ENCODE assay signal across 12 cellular contexts in genomic region chr10:13776861-13777301, GRCh38.
A peak's percentile ranks its signal among the peaks of the same experiment; 100 is the strongest.
DNase-seq lines count a peak whose midpoint lies in the region; ATAC-seq and TF ChIP-seq lines count a peak whose summit lies in the region.
"Had no signal": no experiment of that assay in that cellular context is flagged by ENCODE, and none has a peak within 500 bp of the region (broad histone marks: within the 10 kb centered on the region; RNA-seq: fewer than 3 reads in every experiment).

No MANE protein-coding gene starts in this region.

- TF ChIP-seq CTCF in endothelial cell (IDR thresholded peaks at IDR 0.05; ENCODE audit: unreplicated experiment) = no peak

- peaks cover 29% of the 10 kb centered on the region for H3K4me1 Mint-ChIP-seq in endothelial cell (ENCODE audit: unreplicated experiment)
- H3K4me1 Mint-ChIP-seq in activated T-cell treated with anti-CD3 and anti-CD28 coated beads, Interleukin-2, amount 50 U/mL, for 4 hours (ENCODE audit: low read depth) = no peaks in the 10 kb centered on the region

- peak; percentile 59 for ATAC-seq in GM19463 (IDR thresholded peaks at IDR 0.05; ENCODE audit: unreplicated experiment)
- ATAC-seq in activated T-cell treated with anti-CD3 and anti-CD28 coated beads, Interleukin-2, amount 50 U/mL, for 4 hours = no peak

- H3K27ac Mint-ChIP-seq in endothelial cell (ENCODE audit: unreplicated experiment) = peak overlapping the region; percentile 30

- H3K4me3 Mint-ChIP-seq in endothelial cell (ENCODE audit: unreplicated experiment) = no peak overlapping the region
- H3K4me3 Mint-ChIP-seq in activated T-cell treated with anti-CD3 and anti-CD28 coated beads, Interleukin-2, amount 50 U/mL, for 4 hours = no peak overlapping the region

- peaks cover 5% of the 10 kb centered on the region for H3K27me3 Mint-ChIP-seq in endothelial cell (ENCODE audit: unreplicated experiment)
- peaks cover 26% of the 10 kb centered on the region for H3K27me3 Mint-ChIP-seq in activated T-cell treated with anti-CD3 and anti-CD28 coated beads, Interleukin-2, amount 50 U/mL, for 4 hours (ENCODE audit: low read depth)

- H3K36me3 Mint-ChIP-seq in endothelial cell (ENCODE audit: low read depth, unreplicated experiment) = peaks cover 18% of the 10 kb centered on the region
- H3K36me3 Mint-ChIP-seq in activated T-cell treated with anti-CD3 and anti-CD28 coated beads, Interleukin-2, amount 50 U/mL, for 4 hours (ENCODE audit: insufficient read depth) = no peaks in the 10 kb centered on the region

- H3K9me3 Mint-ChIP-seq in endothelial cell (ENCODE audit: unreplicated experiment) = no peaks in the 10 kb centered on the region
- H3K9me3 Mint-ChIP-seq in activated T-cell treated with anti-CD3 and anti-CD28 coated beads, Interleukin-2, amount 50 U/mL, for 4 hours = no peaks in the 10 kb centered on the region

- DNase-seq in AG20443 (ENCODE audit: low spot score) (peak; percentile 57), Kasumi-1 (lab: John Stamatoyannopoulos, UW) (peak; percentile 33 to 52), endothelial cell (ENCODE audit: low spot score) (no peak), superior temporal gyrus (ENCODE audit: extremely low spot score) (no peak), NCI-H1105 (lab: John Stamatoyannopoulos, UW) (no peak), NCI-H774 (lab: John Stamatoyannopoulos, UW) (no peak)
- no peak for DNase-seq in activated T-cell treated with anti-CD3 and anti-CD28 coated beads, Interleukin-2, amount 50 U/mL, for 4 hours
- DNase-seq: activated CD4-positive, alpha-beta T cell treated with anti-CD3 and anti-CD28 coated beads for 1 hour; BE2C; NCI-H510A treated with DMSO at 0.1 percent for 48 hours; uterus had no signal

Comparison
In these comparisons a context has a peak if more than half of its experiments do, and no peak if none do; other contexts are left out.
1. DNase-seq: peak in AG20443 (single experiment) and Kasumi-1 (2 of 2); none in endothelial cell (single experiment), superior temporal gyrus (single experiment), NCI-H1105 (single experiment), NCI-H774 (single experiment) and activated T-cell treated with anti-CD3 and anti-CD28 coated beads, Interleukin-2, amount 50 U/mL, for 4 hours (single experiment).